ENCODE assay signal across 13 cellular contexts in the genomic region with DNA sequence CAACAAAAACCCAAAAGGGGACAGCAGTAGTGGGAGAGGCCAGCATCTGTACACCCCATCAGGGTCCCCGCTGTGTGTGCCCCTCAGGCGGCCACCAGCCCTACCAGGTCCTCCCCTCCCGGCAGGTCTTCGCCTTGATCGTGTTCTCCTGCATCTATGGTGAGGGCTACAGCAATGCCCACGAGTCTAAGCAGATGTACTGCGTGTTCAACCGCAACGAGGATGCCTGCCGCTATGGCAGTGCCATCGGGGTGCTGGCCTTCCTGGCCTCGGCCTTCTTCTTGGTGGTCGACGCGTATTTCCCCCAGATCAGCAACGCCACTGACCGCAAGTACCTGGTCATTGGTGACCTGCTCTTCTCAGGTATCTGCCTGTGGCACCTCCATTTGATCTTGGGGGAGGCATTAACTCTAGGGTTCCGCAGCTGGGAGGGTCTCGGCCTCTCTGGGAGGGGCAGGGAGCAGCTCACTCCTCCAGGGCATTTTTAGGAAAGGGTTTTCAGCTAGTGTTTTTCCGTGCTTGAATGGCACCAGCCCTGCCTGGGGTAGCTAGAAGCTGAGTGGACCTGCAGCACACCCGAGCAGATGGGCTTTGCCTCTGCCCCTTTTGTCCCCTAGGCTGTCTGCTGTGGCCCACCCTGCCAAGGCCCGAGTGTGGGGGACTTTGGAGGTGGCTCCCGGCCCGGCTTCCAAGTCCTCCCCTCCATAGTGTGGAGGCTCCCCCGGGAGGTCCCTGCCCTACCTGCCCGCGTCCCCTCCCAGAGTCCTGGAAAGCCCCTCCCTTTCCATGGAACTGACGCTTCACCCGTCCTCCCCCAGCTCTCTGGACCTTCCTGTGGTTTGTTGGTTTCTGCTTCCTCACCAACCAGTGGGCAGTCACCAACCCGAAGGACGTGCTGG. TPM values are rescaled to one million over a fixed set of nuclear protein-coding genes. Genes with fewer than 3 reads are reported as not detected.
DNase-seq lines count a peak whose midpoint lies in the region; ATAC-seq, FAIRE-seq and TF ChIP-seq lines count a peak whose summit lies in the region.
"Had no signal": no experiment of that assay in that cellular context is flagged by ENCODE, and none has a peak within 500 bp of the region (broad histone marks: within the 10 kb centered on the region; RNA-seq: fewer than 3 reads in every experiment).

No MANE protein-coding gene starts in this region.

- peak; percentile 54; the same call in 1 of the 2 replicates for TF ChIP-seq POLR2A in GM12891 (IDR thresholded peaks at IDR 0.05; ENCODE audit: low read depth, low read length)

- DNase-seq in CD14-positive monocyte (ENCODE audit: low spot score) (no peak), GM12891 (ENCODE audit: insufficient read length, low spot score) (no peak), natural killer cell (no peak), sciatic nerve (ENCODE audit: low spot score) (no peak), omental fat pad (ENCODE audit: low spot score) (no peak), left colon (no peak), KG1 (lab: John Stamatoyannopoulos, UW) (no peak)
- DNase-seq in activated T-helper 1 cell treated with anti-CD3 and anti-CD28 coated beads, Interleukin-12 subunit alpha, Interleukin-12 subunit beta, Interleukin-2, Interleukin-4 antibody, amounts not matched to agents 30 ng/mL and 10 ng/mL and 1 ng/mL, durations not matched to agents 14 hours and 24 hours and 36 hours (ENCODE audit: low spot score), result no peak
- DNase-seq: Kasumi-1; NCI-H2171; stimulated activated CD4-positive, alpha-beta T cell treated with anti-CD3 and anti-CD28 coated beads, Interleukin-2, amount 100 ng/mL, for 48 hours; tibial artery had no signal

- no peak for FAIRE-seq in GM12891 (lab: Jason Lieb, UNC)

- H3K9me3 Mint-ChIP-seq in CD14-positive monocyte (peaks cover 0 to 3% (median 0%) of the 10 kb centered on the region in 7 donors), natural killer cell (no peaks in the 10 kb centered on the region)
- no peaks in the 10 kb centered on the region for H3K9me3 Mint-ChIP-seq in activated T-helper 1 cell treated with anti-CD3 and anti-CD28 coated beads, Interleukin-12 subunit alpha, Interleukin-12 subunit beta, Interleukin-2, Interleukin-4 antibody, amounts not matched to agents 30 ng/mL and 10 ng/mL and 1 ng/mL, durations not matched to agents 14 hours and 24 hours and 36 hours

- H3K27ac Mint-ChIP-seq in CD14-positive monocyte, result peak overlapping the region in 5 of 7 donors; percentile 46 to 97 (median 93)
- H3K27ac Mint-ChIP-seq in activated T-helper 1 cell treated with anti-CD3 and anti-CD28 coated beads, Interleukin-12 subunit alpha, Interleukin-12 subunit beta, Interleukin-2, Interleukin-4 antibody, amounts not matched to agents 30 ng/mL and 10 ng/mL and 1 ng/mL, durations not matched to agents 14 hours and 24 hours and 36 hours, result peak overlapping the region; percentile 61
- peak overlapping the region in 1 of 2 donors; percentile 68 for H3K27ac Mint-ChIP-seq in natural killer cell

- intact Hi-C loops in CD14-positive monocyte (cut with micrococcal nuclease), result loop anchor here (1.0 to 5.0 kb wide), 4 partner anchors 31 to 59 kb away; a partner anchor contains a TSS
- intact Hi-C loops in activated T-helper 1 cell treated with anti-CD3 and anti-CD28 coated beads, Interleukin-12 subunit alpha, Interleukin-12 subunit beta, Interleukin-2, Interleukin-4 antibody, amounts not matched to agents 30 ng/mL and 10 ng/mL and 1 ng/mL, durations not matched to agents 14 hours and 24 hours and 36 hours (cut with micrococcal nuclease), result no loop called here
- intact Hi-C loops in natural killer cell (cut with micrococcal nuclease), result no loop called here
- intact Hi-C loops in sciatic nerve (cut with DNase I), result no loop called here
- intact Hi-C loops in left colon (cut with DNase I, micrococcal nuclease), result loop anchor here in 1 of 2 donors (10.0 kb wide), 1 partner anchor 56 kb away; no protein-coding TSS in a partner anchor

- ATAC-seq in natural killer cell (no peak), sciatic nerve (no peak), omental fat pad (ENCODE audit: low FRiP score) (no peak), left colon (no peak)

- peak overlapping the region; percentile 34 to 46 for H3K4me3 Mint-ChIP-seq in CD14-positive monocyte
- peak overlapping the region; percentile 74 for H3K4me3 Mint-ChIP-seq in activated T-helper 1 cell treated with anti-CD3 and anti-CD28 coated beads, Interleukin-12 subunit alpha, Interleukin-12 subunit beta, Interleukin-2, Interleukin-4 antibody, amounts not matched to agents 30 ng/mL and 10 ng/mL and 1 ng/mL, durations not matched to agents 14 hours and 24 hours and 36 hours
- peak overlapping the region; percentile 62 for H3K4me3 Mint-ChIP-seq in natural killer cell

- H3K27me3 Mint-ChIP-seq in CD14-positive monocyte (ENCODE audit: low read depth in 3 of 3) (no peaks in the 10 kb centered on the region), natural killer cell (ENCODE audit: low read depth in 2 of 2) (no peaks in the 10 kb centered on the region)
- peaks cover 2% of the 10 kb centered on the region for H3K27me3 Mint-ChIP-seq in activated T-helper 1 cell treated with anti-CD3 and anti-CD28 coated beads, Interleukin-12 subunit alpha, Interleukin-12 subunit beta, Interleukin-2, Interleukin-4 antibody, amounts not matched to agents 30 ng/mL and 10 ng/mL and 1 ng/mL, durations not matched to agents 14 hours and 24 hours and 36 hours (ENCODE audit: insufficient read depth)

- H3K36me3 Mint-ChIP-seq in CD14-positive monocyte (peaks cover 34 to 46% of the 10 kb centered on the region in 2 donors), natural killer cell (no peaks in the 10 kb centered on the region)
- peaks cover 19% of the 10 kb centered on the region for H3K36me3 Mint-ChIP-seq in activated T-helper 1 cell treated with anti-CD3 and anti-CD28 coated beads, Interleukin-12 subunit alpha, Interleukin-12 subunit beta, Interleukin-2, Interleukin-4 antibody, amounts not matched to agents 30 ng/mL and 10 ng/mL and 1 ng/mL, durations not matched to agents 14 hours and 24 hours and 36 hours (ENCODE audit: low read depth)

- TF ChIP-seq CTCF in CD14-positive monocyte (IDR thresholded peaks at IDR 0.05) (no peak), natural killer cell (IDR thresholded peaks at IDR 0.05) (no peak), omental fat pad (IDR thresholded peaks at IDR 0.05) (no peak)

- peaks cover 70% of the 10 kb centered on the region for H3K4me1 Mint-ChIP-seq in CD14-positive monocyte
- peaks cover 47% of the 10 kb centered on the region for H3K4me1 Mint-ChIP-seq in activated T-helper 1 cell treated with anti-CD3 and anti-CD28 coated beads, Interleukin-12 subunit alpha, Interleukin-12 subunit beta, Interleukin-2, Interleukin-4 antibody, amounts not matched to agents 30 ng/mL and 10 ng/mL and 1 ng/mL, durations not matched to agents 14 hours and 24 hours and 36 hours (ENCODE audit: low read depth)
- peaks cover 20 to 33% of the 10 kb centered on the region in 2 donors for H3K4me1 Mint-ChIP-seq in natural killer cell

TF ChIP-seq in GM12891, 5 proteins besides CTCF, POLR2A, EP300 and RAD21:
- TF ChIP-seq TAF1 (IDR thresholded peaks at IDR 0.05; ENCODE audit: low read depth, low read length), result no peak
- peak; percentile 24; the same call in 1 of the 2 replicates for TF ChIP-seq POLR2AphosphoS5 (IDR thresholded peaks at IDR 0.05; ENCODE audit: low read depth, low read length)
- TF ChIP-seq PAX5 (IDR thresholded peaks at IDR 0.05; ENCODE audit: insufficient read depth, low read length, severe bottlenecking), result no peak
TF ChIP-seq in GM12891: peak in this region for 1.

RNA-seq across cellular contexts. Expression of a gene that starts 2.6 kb away (rescaled TPM):
- 100 to 1,000 TPM; 350 to 402 TPM for polyA plus RNA-seq in CD14-positive monocyte
- 338 TPM for polyA plus RNA-seq in GM12891 (2012; ENCODE audit: low read depth, missing spikeins)
- 131 and 133 TPM in 2 replicates for total RNA-seq in activated T-helper 1 cell treated with anti-CD3 and anti-CD28 coated beads, Interleukin-12 subunit alpha, Interleukin-12 subunit beta, Interleukin-2, Interleukin-4 antibody, amounts not matched to agents 30 ng/mL and 10 ng/mL and 1 ng/mL, durations not matched to agents 14 hours and 24 hours and 36 hours
- total RNA-seq in natural killer cell (10 to 100 TPM; 41.2 to 62.1 (median 43.5) TPM), sciatic nerve (73.6 TPM), omental fat pad (10 to 100 TPM; 24.3 to 80.6 (median 52.4) TPM), left colon (100 to 1,000 TPM; 173 to 188 TPM)

RNA-seq across cellular contexts. Expression of a gene that starts 15.9 kb away (rescaled TPM):
- polyA plus RNA-seq in CD14-positive monocyte, result 1 to 10 TPM; 1.4 to 2.0 TPM
- polyA plus RNA-seq in GM12891 (2012; ENCODE audit: low read depth, missing spikeins), result 82.5 TPM
- 65.8 and 66.8 TPM in 2 replicates for total RNA-seq in activated T-helper 1 cell treated with anti-CD3 and anti-CD28 coated beads, Interleukin-12 subunit alpha, Interleukin-12 subunit beta, Interleukin-2, Interleukin-4 antibody, amounts not matched to agents 30 ng/mL and 10 ng/mL and 1 ng/mL, durations not matched to agents 14 hours and 24 hours and 36 hours
- total RNA-seq in natural killer cell, result 1 to 10 TPM; 2.1 to 5.1 (median 3.9) TPM
- 1.8 TPM for total RNA-seq in sciatic nerve
- 10 to 100 TPM in 1 of 4 donors, 1 to 10 TPM in 3; 1.4 to 10.6 (median 3.1) TPM for total RNA-seq in omental fat pad
- 10 to 100 TPM; 14.8 to 24.9 TPM for total RNA-seq in left colon

RNA-seq across cellular contexts. Expression of a gene that starts 16.2 kb away (rescaled TPM):
- polyA plus RNA-seq in CD14-positive monocyte, result 10 to 100 TPM in 1 of 2 donors, 1 to 10 TPM in 1; 7.1 to 14.2 TPM
- 38.8 TPM for polyA plus RNA-seq in GM12891 (2012; ENCODE audit: low read depth, missing spikeins)
- total RNA-seq in activated T-helper 1 cell treated with anti-CD3 and anti-CD28 coated beads, Interleukin-12 subunit alpha, Interleukin-12 subunit beta, Interleukin-2, Interleukin-4 antibody, amounts not matched to agents 30 ng/mL and 10 ng/mL and 1 ng/mL, durations not matched to agents 14 hours and 24 hours and 36 hours, result 26.2 and 27.7 TPM in 2 replicates
- total RNA-seq in natural killer cell, result 1 to 10 TPM; 2.2 to 4.1 (median 2.3) TPM
- total RNA-seq in sciatic nerve, result 33.6 TPM
- total RNA-seq in omental fat pad, result 10 to 100 TPM; 21.7 to 29.0 (median 26.0) TPM
- total RNA-seq in left colon, result 10 to 100 TPM; 26.7 to 33.2 TPM

RNA-seq across cellular contexts. Expression of a gene that starts 24.8 kb away (rescaled TPM):
- polyA plus RNA-seq in CD14-positive monocyte, result not detected
- polyA plus RNA-seq in GM12891 (2012; ENCODE audit: low read depth, missing spikeins), result 5.8 TPM
- not detected in 2 replicates for total RNA-seq in activated T-helper 1 cell treated with anti-CD3 and anti-CD28 coated beads, Interleukin-12 subunit alpha, Interleukin-12 subunit beta, Interleukin-2, Interleukin-4 antibody, amounts not matched to agents 30 ng/mL and 10 ng/mL and 1 ng/mL, durations not matched to agents 14 hours and 24 hours and 36 hours
- total RNA-seq in natural killer cell, result not detected
- total RNA-seq in sciatic nerve, result 0.71 TPM
- not detected for total RNA-seq in omental fat pad
- total RNA-seq in left colon, result not detected
- total RNA-seq: SJSA1 had no signal

RNA-seq across cellular contexts. Expression of a gene that starts 40.4 kb away (rescaled TPM):
- 10 to 100 TPM; 13.3 to 15.1 TPM for polyA plus RNA-seq in CD14-positive monocyte
- 67.1 TPM for polyA plus RNA-seq in GM12891 (2012; ENCODE audit: low read depth, missing spikeins)
- 234 and 239 TPM in 2 replicates for total RNA-seq in activated T-helper 1 cell treated with anti-CD3 and anti-CD28 coated beads, Interleukin-12 subunit alpha, Interleukin-12 subunit beta, Interleukin-2, Interleukin-4 antibody, amounts not matched to agents 30 ng/mL and 10 ng/mL and 1 ng/mL, durations not matched to agents 14 hours and 24 hours and 36 hours
- 100 to 1,000 TPM; 401 to 551 (median 435) TPM for total RNA-seq in natural killer cell
- 12.5 TPM for total RNA-seq in sciatic nerve
- 10 to 100 TPM in 1 of 4 donors, 1 to 10 TPM in 3; 3.2 to 12.5 (median 6.5) TPM for total RNA-seq in omental fat pad
- 1 to 10 TPM; 3.4 to 8.8 TPM for total RNA-seq in left colon
- total RNA-seq: SJSA1 had no signal

Comparison
In these comparisons a context has a peak if more than half of its experiments do, and no peak if none do; other contexts are left out.
1. intact Hi-C loops: an anchor here in CD14-positive monocyte (1.0 to 5.0 kb wide); none called in activated T-helper 1 cell treated with anti-CD3 and anti-CD28 coated beads, Interleukin-12 subunit alpha, Interleukin-12 subunit beta, Interleukin-2, Interleukin-4 antibody, amounts not matched to agents 30 ng/mL and 10 ng/mL and 1 ng/mL, durations not matched to agents 14 hours and 24 hours and 36 hours, natural killer cell and sciatic nerve.